1 cellular context compared by ENCODE assay signal in the genomic region with DNA sequence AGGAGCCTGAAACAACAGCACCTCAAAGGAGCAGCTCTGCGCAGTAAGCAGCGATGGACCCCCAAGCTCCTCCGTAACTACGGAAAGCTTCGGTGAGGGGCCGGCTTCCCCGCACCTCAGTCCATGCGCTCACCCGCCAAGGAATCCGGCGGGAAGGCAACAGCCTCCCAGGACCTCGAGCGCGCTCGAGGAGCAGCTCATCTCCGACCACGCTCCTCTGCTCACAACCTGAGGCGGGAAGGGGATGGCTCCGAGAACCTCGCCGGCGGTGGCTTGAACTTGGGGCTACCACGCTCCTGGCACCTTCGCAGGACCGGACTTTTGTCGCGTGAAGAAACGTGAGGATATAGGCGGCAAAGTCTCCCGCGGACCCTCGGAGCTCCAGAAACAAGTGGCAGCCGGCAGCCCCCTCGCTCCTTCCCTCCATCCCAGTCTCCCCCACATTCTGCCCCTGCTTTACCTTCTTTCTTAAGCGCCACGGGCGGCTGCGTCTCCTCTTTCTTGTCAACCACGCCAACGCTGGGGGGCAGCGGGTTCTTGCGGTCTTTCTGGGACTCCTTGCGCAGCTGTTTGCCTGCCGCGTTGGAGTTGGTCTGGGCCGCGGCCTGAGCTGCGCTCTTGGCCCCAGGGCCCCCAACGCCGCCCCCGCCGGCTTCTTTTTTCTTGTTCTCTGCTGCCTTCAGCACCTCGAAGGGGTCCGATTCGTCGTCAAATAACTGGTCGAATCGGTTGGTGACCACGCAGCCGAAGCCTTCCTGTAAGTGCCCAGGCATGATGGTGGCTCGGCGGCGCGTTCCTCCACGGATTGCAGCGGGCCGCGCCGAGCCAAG.
TF ChIP-seq lines count a peak whose summit lies in the region.

No MANE protein-coding gene starts in this region.

TF ChIP-seq in HepG2, 621 proteins besides CTCF, POLR2A, EP300 and RAD21 (continued from another document and continues in another):
- TF ChIP-seq, protein P1, sequence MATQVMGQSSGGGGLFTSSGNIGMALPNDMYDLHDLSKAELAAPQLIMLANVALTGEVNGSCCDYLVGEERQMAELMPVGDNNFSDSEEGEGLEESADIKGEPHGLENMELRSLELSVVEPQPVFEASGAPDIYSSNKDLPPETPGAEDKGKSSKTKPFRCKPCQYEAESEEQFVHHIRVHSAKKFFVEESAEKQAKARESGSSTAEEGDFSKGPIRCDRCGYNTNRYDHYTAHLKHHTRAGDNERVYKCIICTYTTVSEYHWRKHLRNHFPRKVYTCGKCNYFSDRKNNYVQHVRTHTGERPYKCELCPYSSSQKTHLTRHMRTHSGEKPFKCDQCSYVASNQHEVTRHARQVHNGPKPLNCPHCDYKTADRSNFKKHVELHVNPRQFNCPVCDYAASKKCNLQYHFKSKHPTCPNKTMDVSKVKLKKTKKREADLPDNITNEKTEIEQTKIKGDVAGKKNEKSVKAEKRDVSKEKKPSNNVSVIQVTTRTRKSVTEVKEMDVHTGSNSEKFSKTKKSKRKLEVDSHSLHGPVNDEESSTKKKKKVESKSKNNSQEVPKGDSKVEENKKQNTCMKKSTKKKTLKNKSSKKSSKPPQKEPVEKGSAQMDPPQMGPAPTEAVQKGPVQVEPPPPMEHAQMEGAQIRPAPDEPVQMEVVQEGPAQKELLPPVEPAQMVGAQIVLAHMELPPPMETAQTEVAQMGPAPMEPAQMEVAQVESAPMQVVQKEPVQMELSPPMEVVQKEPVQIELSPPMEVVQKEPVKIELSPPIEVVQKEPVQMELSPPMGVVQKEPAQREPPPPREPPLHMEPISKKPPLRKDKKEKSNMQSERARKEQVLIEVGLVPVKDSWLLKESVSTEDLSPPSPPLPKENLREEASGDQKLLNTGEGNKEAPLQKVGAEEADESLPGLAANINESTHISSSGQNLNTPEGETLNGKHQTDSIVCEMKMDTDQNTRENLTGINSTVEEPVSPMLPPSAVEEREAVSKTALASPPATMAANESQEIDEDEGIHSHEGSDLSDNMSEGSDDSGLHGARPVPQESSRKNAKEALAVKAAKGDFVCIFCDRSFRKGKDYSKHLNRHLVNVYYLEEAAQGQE (IDR thresholded peaks at IDR 0.05; ENCODE audit: borderline replicate concordance in 1 of 2, low read depth in 1 of 2, low read length in 2 of 2): peak in 1 of 2 experiments; percentile 65; a peak in 1 of 4 replicates
- TF ChIP-seq ATF7 (IDR thresholded peaks at IDR 0.05) (no peak), ATF7 (CRISPR knock-in tag; IDR thresholded peaks at IDR 0.05) (no peak), ZNF451 (CRISPR knock-in tag; IDR thresholded peaks at IDR 0.05) (no peak), ZNF24 (IDR thresholded peaks at IDR 0.05) (no peak), ZNF326 (CRISPR knock-in tag; IDR thresholded peaks at IDR 0.05; ENCODE audit: borderline replicate concordance) (no peak), RFX1 (IDR thresholded peaks at IDR 0.05) (no peak), POGZ (CRISPR knock-in tag; IDR thresholded peaks at IDR 0.05) (no peak), ZNF510 (CRISPR knock-in tag; IDR thresholded peaks at IDR 0.05; ENCODE audit: low read depth) (peak; percentile 10; the same call in 1 of the 2 replicates), ARNT (IDR thresholded peaks at IDR 0.05) (no peak), PCBP2 (optimal IDR thresholded peaks at IDR 0.05; ENCODE audit: low read depth, low read length, poor library complexity, severe bottlenecking) (no peak), RORA (CRISPR knock-in tag; IDR thresholded peaks at IDR 0.05) (no peak), RFXAP (CRISPR knock-in tag; IDR thresholded peaks at IDR 0.05; ENCODE audit: borderline replicate concordance) (no peak), SP140L (CRISPR knock-in tag; IDR thresholded peaks at IDR 0.05; ENCODE audit: borderline replicate concordance) (no peak; the same call in 1 of the 2 replicates), ZSCAN29 (CRISPR knock-in tag; conservative IDR thresholded peaks at IDR 0.05) (no peak), DNMT1 (CRISPR knock-in tag; IDR thresholded peaks at IDR 0.05) (no peak), KDM6A (CRISPR knock-in tag; IDR thresholded peaks at IDR 0.05; ENCODE audit: low read depth) (no peak), CBX5 (CRISPR knock-in tag; IDR thresholded peaks at IDR 0.05; ENCODE audit: borderline replicate concordance) (no peak), U2AF1 (optimal IDR thresholded peaks at IDR 0.05; ENCODE audit: low read depth, low read length) (no peak), ATF1 (CRISPR knock-in tag; IDR thresholded peaks at IDR 0.05) (no peak), RXRB (CRISPR knock-in tag; IDR thresholded peaks at IDR 0.05; ENCODE audit: borderline replicate concordance) (no peak), ZNF224 (CRISPR knock-in tag; IDR thresholded peaks at IDR 0.05) (no peak), ZMYM4 (CRISPR knock-in tag; IDR thresholded peaks at IDR 0.05) (no peak), ZNF496 (CRISPR knock-in tag; IDR thresholded peaks at IDR 0.05; ENCODE audit: insufficient replicate concordance) (no peak), ZNF616 (CRISPR knock-in tag; IDR thresholded peaks at IDR 0.05; ENCODE audit: low read depth) (peak; percentile 7; the same call in 1 of the 2 replicates), POLR2G (IDR thresholded peaks at IDR 0.05; ENCODE audit: low read depth, low read length) (peak; percentile 63; the same call in 1 of the 2 replicates), ZNF180 (CRISPR knock-in tag; IDR thresholded peaks at IDR 0.05; ENCODE audit: borderline replicate concordance, low read depth) (no peak), MXI1 (IDR thresholded peaks at IDR 0.05; ENCODE audit: borderline replicate concordance, low read depth, low read length) (peak; percentile 35; the same call in 2 of the 3 replicates), ZFY (CRISPR knock-in tag; IDR thresholded peaks at IDR 0.05) (no peak), GTF2F1 (IDR thresholded peaks at IDR 0.05; ENCODE audit: low read length) (no peak), PHF5A (CRISPR knock-in tag; IDR thresholded peaks at IDR 0.05; ENCODE audit: low read depth, unreplicated experiment) (no peak), ZNF773 (CRISPR knock-in tag; IDR thresholded peaks at IDR 0.05; ENCODE audit: borderline replicate concordance) (no peak), MYC (CRISPR knock-in tag; IDR thresholded peaks at IDR 0.05; ENCODE audit: borderline replicate concordance) (peak; percentile 3; the same call in 1 of the 2 replicates), ZNF589 (CRISPR knock-in tag; conservative IDR thresholded peaks at IDR 0.05) (no peak), RBM22 (optimal IDR thresholded peaks at IDR 0.05; ENCODE audit: low read length) (no peak), TSC22D2 (CRISPR knock-in tag; IDR thresholded peaks at IDR 0.05; ENCODE audit: borderline replicate concordance) (no peak), HNRNPLL (IDR thresholded peaks at IDR 0.05; ENCODE audit: low read depth, low read length, poor library complexity, severe bottlenecking) (no peak), MEIS2 (CRISPR knock-in tag; IDR thresholded peaks at IDR 0.05) (0 out of 2 replicates have a peak, but pooled peaks have one; percentile 41), NR2F1 (CRISPR knock-in tag; IDR thresholded peaks at IDR 0.05) (no peak), SETDB1 (CRISPR knock-in tag; IDR thresholded peaks at IDR 0.05; ENCODE audit: borderline replicate concordance) (no peak), POLR2AphosphoS5 (IDR thresholded peaks at IDR 0.05; ENCODE audit: low read depth, low read length) (peak; percentile 58), ZNF660 (CRISPR knock-in tag; IDR thresholded peaks at IDR 0.05; ENCODE audit: borderline replicate concordance, low read depth) (no peak), ZNF101 (CRISPR knock-in tag; IDR thresholded peaks at IDR 0.05; ENCODE audit: borderline replicate concordance, low read depth) (0 out of 2 replicates have a peak, but pooled peaks have one; percentile 22), KDM1A (CRISPR knock-in tag; IDR thresholded peaks at IDR 0.05) (no peak), TAF15 (IDR thresholded peaks at IDR 0.05; ENCODE audit: low read depth, low read length, poor library complexity, severe bottlenecking) (peak; percentile 70), THYN1 (CRISPR knock-in tag; IDR thresholded peaks at IDR 0.05; ENCODE audit: borderline replicate concordance, low read depth) (no peak), PRMT3 (CRISPR knock-in tag; IDR thresholded peaks at IDR 0.05; ENCODE audit: borderline replicate concordance, low read depth) (no peak), SMARCC2 (IDR thresholded peaks at IDR 0.05) (no peak), HNRNPL (IDR thresholded peaks at IDR 0.05; ENCODE audit: low read depth, low read length) (0 out of 2 replicates have a peak, but pooled peaks have one; percentile 45), RCOR2 (CRISPR knock-in tag; IDR thresholded peaks at IDR 0.05) (no peak), ASH2L (IDR thresholded peaks at IDR 0.05; ENCODE audit: insufficient read length, low read depth, low read length) (no peak), MEIS1 (CRISPR knock-in tag; IDR thresholded peaks at IDR 0.05; ENCODE audit: borderline replicate concordance) (peak; percentile 44; the same call in 1 of the 2 replicates), RBFOX2 (IDR thresholded peaks at IDR 0.05; ENCODE audit: low read depth, low read length) (no peak; the same call in 1 of the 2 replicates), CBX1 (IDR thresholded peaks at IDR 0.05; ENCODE audit: low read depth) (no peak), HOXD1 (CRISPR knock-in tag; IDR thresholded peaks at IDR 0.05) (0 out of 2 replicates have a peak, but pooled peaks have one; percentile 14), ZFP62 (CRISPR knock-in tag; IDR thresholded peaks at IDR 0.05) (no peak)
- TF ChIP-seq, protein P2, sequence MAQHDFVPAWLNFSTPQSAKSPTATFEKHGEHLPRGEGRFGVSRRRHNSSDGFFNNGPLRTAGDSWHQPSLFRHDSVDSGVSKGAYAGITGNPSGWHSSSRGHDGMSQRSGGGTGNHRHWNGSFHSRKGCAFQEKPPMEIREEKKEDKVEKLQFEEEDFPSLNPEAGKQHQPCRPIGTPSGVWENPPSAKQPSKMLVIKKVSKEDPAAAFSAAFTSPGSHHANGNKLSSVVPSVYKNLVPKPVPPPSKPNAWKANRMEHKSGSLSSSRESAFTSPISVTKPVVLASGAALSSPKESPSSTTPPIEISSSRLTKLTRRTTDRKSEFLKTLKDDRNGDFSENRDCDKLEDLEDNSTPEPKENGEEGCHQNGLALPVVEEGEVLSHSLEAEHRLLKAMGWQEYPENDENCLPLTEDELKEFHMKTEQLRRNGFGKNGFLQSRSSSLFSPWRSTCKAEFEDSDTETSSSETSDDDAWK (CRISPR knock-in tag; IDR thresholded peaks at IDR 0.05): no peak
- TF ChIP-seq, protein P3, sequence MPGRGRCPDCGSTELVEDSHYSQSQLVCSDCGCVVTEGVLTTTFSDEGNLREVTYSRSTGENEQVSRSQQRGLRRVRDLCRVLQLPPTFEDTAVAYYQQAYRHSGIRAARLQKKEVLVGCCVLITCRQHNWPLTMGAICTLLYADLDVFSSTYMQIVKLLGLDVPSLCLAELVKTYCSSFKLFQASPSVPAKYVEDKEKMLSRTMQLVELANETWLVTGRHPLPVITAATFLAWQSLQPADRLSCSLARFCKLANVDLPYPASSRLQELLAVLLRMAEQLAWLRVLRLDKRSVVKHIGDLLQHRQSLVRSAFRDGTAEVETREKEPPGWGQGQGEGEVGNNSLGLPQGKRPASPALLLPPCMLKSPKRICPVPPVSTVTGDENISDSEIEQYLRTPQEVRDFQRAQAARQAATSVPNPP (CRISPR knock-in tag; IDR thresholded peaks at IDR 0.05): no peak
- TF ChIP-seq, protein P4, sequence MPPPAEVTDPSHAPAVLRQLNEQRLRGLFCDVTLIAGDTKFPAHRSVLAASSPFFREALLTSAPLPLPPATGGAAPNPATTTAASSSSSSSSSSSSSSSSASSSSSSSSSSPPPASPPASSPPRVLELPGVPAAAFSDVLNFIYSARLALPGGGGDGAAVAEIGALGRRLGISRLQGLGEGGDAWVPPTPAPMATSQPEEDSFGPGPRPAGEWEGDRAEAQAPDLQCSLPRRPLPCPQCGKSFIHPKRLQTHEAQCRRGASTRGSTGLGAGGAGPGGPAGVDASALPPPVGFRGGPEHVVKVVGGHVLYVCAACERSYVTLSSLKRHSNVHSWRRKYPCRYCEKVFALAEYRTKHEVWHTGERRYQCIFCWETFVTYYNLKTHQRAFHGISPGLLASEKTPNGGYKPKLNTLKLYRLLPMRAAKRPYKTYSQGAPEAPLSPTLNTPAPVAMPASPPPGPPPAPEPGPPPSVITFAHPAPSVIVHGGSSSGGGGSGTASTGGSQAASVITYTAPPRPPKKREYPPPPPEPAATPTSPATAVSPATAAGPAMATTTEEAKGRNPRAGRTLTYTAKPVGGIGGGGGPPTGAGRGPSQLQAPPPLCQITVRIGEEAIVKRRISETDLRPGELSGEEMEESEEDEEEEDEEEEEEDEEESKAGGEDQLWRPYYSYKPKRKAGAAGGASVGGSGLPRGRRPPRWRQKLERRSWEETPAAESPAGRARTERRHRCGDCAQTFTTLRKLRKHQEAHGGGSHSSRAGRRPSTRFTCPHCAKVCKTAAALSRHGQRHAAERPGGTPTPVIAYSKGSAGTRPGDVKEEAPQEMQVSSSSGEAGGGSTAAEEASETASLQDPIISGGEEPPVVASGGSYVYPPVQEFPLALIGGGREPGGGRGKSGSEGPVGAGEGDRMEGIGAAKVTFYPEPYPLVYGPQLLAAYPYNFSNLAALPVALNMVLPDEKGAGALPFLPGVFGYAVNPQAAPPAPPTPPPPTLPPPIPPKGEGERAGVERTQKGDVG (CRISPR knock-in tag; IDR thresholded peaks at IDR 0.05; ENCODE audit: borderline replicate concordance): no peak
- TF ChIP-seq, protein P5, sequence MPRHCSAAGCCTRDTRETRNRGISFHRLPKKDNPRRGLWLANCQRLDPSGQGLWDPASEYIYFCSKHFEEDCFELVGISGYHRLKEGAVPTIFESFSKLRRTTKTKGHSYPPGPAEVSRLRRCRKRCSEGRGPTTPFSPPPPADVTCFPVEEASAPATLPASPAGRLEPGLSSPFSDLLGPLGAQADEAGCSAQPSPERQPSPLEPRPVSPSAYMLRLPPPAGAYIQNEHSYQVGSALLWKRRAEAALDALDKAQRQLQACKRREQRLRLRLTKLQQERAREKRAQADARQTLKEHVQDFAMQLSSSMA (CRISPR knock-in tag; IDR thresholded peaks at IDR 0.05): no peak
- TF ChIP-seq, protein P6, sequence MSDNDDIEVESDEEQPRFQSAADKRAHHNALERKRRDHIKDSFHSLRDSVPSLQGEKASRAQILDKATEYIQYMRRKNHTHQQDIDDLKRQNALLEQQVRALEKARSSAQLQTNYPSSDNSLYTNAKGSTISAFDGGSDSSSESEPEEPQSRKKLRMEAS (IDR thresholded peaks at IDR 0.05): peak; percentile 2; the same call in 1 of the 2 replicates
- TF ChIP-seq, protein P7, sequence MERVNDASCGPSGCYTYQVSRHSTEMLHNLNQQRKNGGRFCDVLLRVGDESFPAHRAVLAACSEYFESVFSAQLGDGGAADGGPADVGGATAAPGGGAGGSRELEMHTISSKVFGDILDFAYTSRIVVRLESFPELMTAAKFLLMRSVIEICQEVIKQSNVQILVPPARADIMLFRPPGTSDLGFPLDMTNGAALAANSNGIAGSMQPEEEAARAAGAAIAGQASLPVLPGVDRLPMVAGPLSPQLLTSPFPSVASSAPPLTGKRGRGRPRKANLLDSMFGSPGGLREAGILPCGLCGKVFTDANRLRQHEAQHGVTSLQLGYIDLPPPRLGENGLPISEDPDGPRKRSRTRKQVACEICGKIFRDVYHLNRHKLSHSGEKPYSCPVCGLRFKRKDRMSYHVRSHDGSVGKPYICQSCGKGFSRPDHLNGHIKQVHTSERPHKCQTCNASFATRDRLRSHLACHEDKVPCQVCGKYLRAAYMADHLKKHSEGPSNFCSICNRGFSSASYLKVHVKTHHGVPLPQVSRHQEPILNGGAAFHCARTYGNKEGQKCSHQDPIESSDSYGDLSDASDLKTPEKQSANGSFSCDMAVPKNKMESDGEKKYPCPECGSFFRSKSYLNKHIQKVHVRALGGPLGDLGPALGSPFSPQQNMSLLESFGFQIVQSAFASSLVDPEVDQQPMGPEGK (CRISPR knock-in tag; IDR thresholded peaks at IDR 0.05): peak; percentile 62
